Comparison of ENCODE assay signal across 1 cellular context in the genomic region with DNA sequence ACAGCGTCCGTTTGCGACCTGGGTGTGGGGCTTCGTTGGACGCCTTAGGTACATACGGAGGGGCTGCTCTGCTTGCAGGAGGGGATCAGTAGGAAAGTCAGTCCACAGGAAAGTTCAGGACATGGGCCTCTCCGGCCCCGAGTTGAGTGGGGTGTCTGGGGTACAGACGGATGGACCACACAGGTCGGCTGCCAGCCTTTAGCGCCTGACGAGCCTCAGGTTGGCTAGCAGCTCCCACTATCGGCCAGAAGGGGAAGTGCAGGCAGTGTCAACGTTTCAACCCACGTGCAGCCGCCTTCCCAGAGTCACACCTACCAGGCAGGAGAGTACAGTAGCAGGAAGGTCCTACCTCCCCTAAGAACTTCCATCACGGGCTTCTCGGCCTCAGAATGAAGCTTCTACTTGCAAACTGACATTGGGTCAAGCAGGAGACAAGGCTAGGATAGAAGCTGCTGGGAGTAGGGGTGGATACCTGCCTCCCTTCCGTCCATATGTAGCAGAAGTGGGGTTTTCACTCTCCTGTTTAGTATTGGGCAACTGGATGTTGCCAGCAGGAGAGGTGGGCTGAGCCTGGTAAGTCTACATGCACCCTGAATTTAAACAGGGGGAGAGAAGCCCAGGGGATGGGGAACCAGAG.
A peak's percentile ranks its signal among the peaks of the same experiment; 100 is the strongest.
TF ChIP-seq lines count a peak whose summit lies in the region.

No MANE protein-coding gene starts in this region.

TF ChIP-seq in WTC11, 78 proteins besides CTCF, POLR2A, EP300 and RAD21 (continued from another document):
- TF ChIP-seq, protein P1, sequence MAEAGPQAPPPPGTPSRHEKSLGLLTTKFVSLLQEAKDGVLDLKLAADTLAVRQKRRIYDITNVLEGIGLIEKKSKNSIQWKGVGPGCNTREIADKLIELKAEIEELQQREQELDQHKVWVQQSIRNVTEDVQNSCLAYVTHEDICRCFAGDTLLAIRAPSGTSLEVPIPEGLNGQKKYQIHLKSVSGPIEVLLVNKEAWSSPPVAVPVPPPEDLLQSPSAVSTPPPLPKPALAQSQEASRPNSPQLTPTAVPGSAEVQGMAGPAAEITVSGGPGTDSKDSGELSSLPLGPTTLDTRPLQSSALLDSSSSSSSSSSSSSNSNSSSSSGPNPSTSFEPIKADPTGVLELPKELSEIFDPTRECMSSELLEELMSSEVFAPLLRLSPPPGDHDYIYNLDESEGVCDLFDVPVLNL (CRISPR knock-in tag; IDR thresholded peaks at IDR 0.05; ENCODE audit: borderline replicate concordance, low read depth): no peak
- TF ChIP-seq JUN (CRISPR knock-in tag; IDR thresholded peaks at IDR 0.05): no peak
- TF ChIP-seq, protein P2, sequence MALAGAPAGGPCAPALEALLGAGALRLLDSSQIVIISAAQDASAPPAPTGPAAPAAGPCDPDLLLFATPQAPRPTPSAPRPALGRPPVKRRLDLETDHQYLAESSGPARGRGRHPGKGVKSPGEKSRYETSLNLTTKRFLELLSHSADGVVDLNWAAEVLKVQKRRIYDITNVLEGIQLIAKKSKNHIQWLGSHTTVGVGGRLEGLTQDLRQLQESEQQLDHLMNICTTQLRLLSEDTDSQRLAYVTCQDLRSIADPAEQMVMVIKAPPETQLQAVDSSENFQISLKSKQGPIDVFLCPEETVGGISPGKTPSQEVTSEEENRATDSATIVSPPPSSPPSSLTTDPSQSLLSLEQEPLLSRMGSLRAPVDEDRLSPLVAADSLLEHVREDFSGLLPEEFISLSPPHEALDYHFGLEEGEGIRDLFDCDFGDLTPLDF (CRISPR knock-in tag; IDR thresholded peaks at IDR 0.05): no peak
- TF ChIP-seq ESRRA (CRISPR knock-in tag; IDR thresholded peaks at IDR 0.05; ENCODE audit: borderline replicate concordance): no peak
- no peak for TF ChIP-seq GTF2I (CRISPR knock-in tag; conservative IDR thresholded peaks at IDR 0.05)
- peak; percentile 41; the same call in 1 of the 2 replicates for TF ChIP-seq ETV6 (CRISPR knock-in tag; IDR thresholded peaks at IDR 0.05)
- TF ChIP-seq, protein P3, sequence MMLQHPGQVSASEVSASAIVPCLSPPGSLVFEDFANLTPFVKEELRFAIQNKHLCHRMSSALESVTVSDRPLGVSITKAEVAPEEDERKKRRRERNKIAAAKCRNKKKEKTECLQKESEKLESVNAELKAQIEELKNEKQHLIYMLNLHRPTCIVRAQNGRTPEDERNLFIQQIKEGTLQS (CRISPR knock-in tag; conservative IDR thresholded peaks at IDR 0.05): no peak
- TF ChIP-seq NFE2L1 (CRISPR knock-in tag; IDR thresholded peaks at IDR 0.05): peak; percentile 65; the same call in 1 of the 2 replicates
- TF ChIP-seq TCF7 (CRISPR knock-in tag; IDR thresholded peaks at IDR 0.05; ENCODE audit: low read depth): no peak
- no peak for TF ChIP-seq ZNF232 (CRISPR knock-in tag; IDR thresholded peaks at IDR 0.05)
- no peak for TF ChIP-seq IRF2 (CRISPR knock-in tag; IDR thresholded peaks at IDR 0.05; ENCODE audit: borderline replicate concordance, low read depth)
- TF ChIP-seq TEAD1 (CRISPR knock-in tag; IDR thresholded peaks at IDR 0.05): peak; percentile 45; the same call in 1 of the 2 replicates
- TF ChIP-seq, protein P4, sequence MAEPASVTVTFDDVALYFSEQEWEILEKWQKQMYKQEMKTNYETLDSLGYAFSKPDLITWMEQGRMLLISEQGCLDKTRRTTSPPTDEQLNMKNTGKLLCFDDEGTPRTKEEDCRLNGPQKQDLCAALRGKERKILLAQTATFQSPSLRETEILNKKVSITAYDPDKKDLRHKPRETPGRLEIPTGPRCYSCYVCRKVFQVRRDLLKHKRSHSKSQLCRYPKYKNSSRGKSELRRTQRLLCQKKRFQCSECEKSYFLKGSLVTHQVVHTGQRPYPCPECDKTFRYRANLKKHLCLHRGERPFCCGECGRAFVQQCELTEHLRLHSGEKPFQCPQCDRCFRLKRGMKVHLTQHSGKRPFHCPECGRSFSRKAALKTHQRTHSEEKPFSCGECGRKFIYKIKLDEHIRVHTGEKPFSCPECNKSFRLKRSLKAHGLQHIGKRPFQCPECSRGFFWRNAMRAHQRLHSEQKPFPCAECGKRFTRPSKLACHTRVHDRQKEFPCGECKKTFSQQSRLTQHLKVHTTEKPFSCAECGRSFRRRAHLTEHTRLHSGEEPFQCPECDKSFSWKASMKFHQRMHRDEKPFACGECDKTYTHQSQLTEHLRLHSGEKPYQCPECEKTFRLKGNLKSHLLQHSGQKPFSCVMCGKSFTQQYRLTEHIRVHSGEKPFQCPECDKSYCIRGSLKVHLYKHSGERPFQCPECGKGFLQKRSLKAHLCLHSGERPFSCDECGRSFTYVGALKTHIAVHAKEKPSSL (CRISPR knock-in tag; conservative IDR thresholded peaks at IDR 0.05): no peak
- TF ChIP-seq, protein P5, sequence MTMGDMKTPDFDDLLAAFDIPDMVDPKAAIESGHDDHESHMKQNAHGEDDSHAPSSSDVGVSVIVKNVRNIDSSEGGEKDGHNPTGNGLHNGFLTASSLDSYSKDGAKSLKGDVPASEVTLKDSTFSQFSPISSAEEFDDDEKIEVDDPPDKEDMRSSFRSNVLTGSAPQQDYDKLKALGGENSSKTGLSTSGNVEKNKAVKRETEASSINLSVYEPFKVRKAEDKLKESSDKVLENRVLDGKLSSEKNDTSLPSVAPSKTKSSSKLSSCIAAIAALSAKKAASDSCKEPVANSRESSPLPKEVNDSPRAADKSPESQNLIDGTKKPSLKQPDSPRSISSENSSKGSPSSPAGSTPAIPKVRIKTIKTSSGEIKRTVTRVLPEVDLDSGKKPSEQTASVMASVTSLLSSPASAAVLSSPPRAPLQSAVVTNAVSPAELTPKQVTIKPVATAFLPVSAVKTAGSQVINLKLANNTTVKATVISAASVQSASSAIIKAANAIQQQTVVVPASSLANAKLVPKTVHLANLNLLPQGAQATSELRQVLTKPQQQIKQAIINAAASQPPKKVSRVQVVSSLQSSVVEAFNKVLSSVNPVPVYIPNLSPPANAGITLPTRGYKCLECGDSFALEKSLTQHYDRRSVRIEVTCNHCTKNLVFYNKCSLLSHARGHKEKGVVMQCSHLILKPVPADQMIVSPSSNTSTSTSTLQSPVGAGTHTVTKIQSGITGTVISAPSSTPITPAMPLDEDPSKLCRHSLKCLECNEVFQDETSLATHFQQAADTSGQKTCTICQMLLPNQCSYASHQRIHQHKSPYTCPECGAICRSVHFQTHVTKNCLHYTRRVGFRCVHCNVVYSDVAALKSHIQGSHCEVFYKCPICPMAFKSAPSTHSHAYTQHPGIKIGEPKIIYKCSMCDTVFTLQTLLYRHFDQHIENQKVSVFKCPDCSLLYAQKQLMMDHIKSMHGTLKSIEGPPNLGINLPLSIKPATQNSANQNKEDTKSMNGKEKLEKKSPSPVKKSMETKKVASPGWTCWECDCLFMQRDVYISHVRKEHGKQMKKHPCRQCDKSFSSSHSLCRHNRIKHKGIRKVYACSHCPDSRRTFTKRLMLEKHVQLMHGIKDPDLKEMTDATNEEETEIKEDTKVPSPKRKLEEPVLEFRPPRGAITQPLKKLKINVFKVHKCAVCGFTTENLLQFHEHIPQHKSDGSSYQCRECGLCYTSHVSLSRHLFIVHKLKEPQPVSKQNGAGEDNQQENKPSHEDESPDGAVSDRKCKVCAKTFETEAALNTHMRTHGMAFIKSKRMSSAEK (CRISPR knock-in tag; IDR thresholded peaks at IDR 0.05; ENCODE audit: borderline replicate concordance): 0 out of 2 replicates have a peak, but pooled peaks have one; percentile 31
- no peak for TF ChIP-seq CREB1 (CRISPR knock-in tag; IDR thresholded peaks at IDR 0.05)
- TF ChIP-seq ZNF396 (CRISPR knock-in tag; IDR thresholded peaks at IDR 0.05; ENCODE audit: borderline replicate concordance): no peak
- no peak for TF ChIP-seq ZNF671 (CRISPR knock-in tag; IDR thresholded peaks at IDR 0.05)
- TF ChIP-seq, protein P6, sequence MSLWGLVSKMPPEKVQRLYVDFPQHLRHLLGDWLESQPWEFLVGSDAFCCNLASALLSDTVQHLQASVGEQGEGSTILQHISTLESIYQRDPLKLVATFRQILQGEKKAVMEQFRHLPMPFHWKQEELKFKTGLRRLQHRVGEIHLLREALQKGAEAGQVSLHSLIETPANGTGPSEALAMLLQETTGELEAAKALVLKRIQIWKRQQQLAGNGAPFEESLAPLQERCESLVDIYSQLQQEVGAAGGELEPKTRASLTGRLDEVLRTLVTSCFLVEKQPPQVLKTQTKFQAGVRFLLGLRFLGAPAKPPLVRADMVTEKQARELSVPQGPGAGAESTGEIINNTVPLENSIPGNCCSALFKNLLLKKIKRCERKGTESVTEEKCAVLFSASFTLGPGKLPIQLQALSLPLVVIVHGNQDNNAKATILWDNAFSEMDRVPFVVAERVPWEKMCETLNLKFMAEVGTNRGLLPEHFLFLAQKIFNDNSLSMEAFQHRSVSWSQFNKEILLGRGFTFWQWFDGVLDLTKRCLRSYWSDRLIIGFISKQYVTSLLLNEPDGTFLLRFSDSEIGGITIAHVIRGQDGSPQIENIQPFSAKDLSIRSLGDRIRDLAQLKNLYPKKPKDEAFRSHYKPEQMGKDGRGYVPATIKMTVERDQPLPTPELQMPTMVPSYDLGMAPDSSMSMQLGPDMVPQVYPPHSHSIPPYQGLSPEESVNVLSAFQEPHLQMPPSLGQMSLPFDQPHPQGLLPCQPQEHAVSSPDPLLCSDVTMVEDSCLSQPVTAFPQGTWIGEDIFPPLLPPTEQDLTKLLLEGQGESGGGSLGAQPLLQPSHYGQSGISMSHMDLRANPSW (CRISPR knock-in tag; conservative IDR thresholded peaks at IDR 0.05; ENCODE audit: low read depth): no peak
- TF ChIP-seq SMAD3 (CRISPR knock-in tag; IDR thresholded peaks at IDR 0.05; ENCODE audit: borderline replicate concordance): 0 out of 2 replicates have a peak, but pooled peaks have one; percentile 34
- no peak for TF ChIP-seq ZNF263 (CRISPR knock-in tag; IDR thresholded peaks at IDR 0.05; ENCODE audit: low read depth)
- peak; percentile 73; the same call in 1 of the 2 replicates for TF ChIP-seq FOXP1 (CRISPR knock-in tag; IDR thresholded peaks at IDR 0.05; ENCODE audit: borderline replicate concordance)
